17 cellular contexts compared by ENCODE assay signal in genomic region chr17:61478790-61479492, GRCh38. TPM values are rescaled to one million over a fixed set of nuclear protein-coding genes. Genes with fewer than 3 reads are reported as not detected.
A peak's percentile ranks its signal among the peaks of the same experiment; 100 is the strongest.
DNase-seq lines count a peak whose midpoint lies in the region; ATAC-seq and TF ChIP-seq lines count a peak whose summit lies in the region.
"Had no signal": no experiment of that assay in that cellular context is flagged by ENCODE, and none has a peak within 500 bp of the region (broad histone marks: within the 10 kb centered on the region; RNA-seq: fewer than 3 reads in every experiment).

No MANE protein-coding gene starts in this region.

- H3K4me3 ChIP-seq in hepatocyte (no peak overlapping the region), sigmoid colon (no peak overlapping the region)

- TF ChIP-seq POLR2A in sigmoid colon (IDR thresholded peaks at IDR 0.05) = no peak

- no peak overlapping the region for H4K91ac ChIP-seq in H9 (ENCODE audit: insufficient read length, low read depth, low read length)

- no peaks in the 10 kb centered on the region for H3K9me2 ChIP-seq in hepatocyte (replicated peaks; ENCODE audit: insufficient read depth)

- no peak overlapping the region for H3T11ph ChIP-seq in H9 (ENCODE audit: low read length)

- no peak overlapping the region for H3K9ac ChIP-seq in H9 (ENCODE audit: extremely low read depth, insufficient read length, low read length)

- H3K27me3 ChIP-seq in H9 (ENCODE audit: insufficient read depth, low read length) (no peaks in the 10 kb centered on the region), hepatocyte (no peaks in the 10 kb centered on the region), sigmoid colon (peaks cover 0 to 18% (median 9%) of the 10 kb centered on the region in 3 donors)

- H2AFZ ChIP-seq in H9 (ENCODE audit: low read length) (no peak overlapping the region), hepatocyte (no peak overlapping the region)

- peaks cover 3% of the 10 kb centered on the region for H3K23me2 ChIP-seq in H9 (ENCODE audit: insufficient read length, low read depth, low read length, poor library complexity, severe bottlenecking)

- no peaks in the 10 kb centered on the region for H3K36me3 Mint-ChIP-seq in H9 (ENCODE audit: insufficient read depth in 1 of 3, low read depth in 3 of 3)
- H3K36me3 Mint-ChIP-seq: CD8-positive, alpha-beta T cell had no signal

- no peaks in the 10 kb centered on the region for H3K79me1 ChIP-seq in H9 (ENCODE audit: insufficient read depth, low read depth, low read length, poor library complexity, severe bottlenecking)

- in situ Hi-C loops in SK-MEL-5 (cut with HindIII; ENCODE audit: low pct_unique_long_range_greater_than_20kb, low sequenced_read_pairs) = no loop called here

- H4K5ac ChIP-seq in H9 (ENCODE audit: insufficient read length, low read depth, low read length) = no peak overlapping the region

- no peak overlapping the region for H3K14ac ChIP-seq in H9 (ENCODE audit: insufficient read depth, low read length)

- 0 out of 4 replicates have a peak, but pooled peaks cover 0 to 2% of the 10 kb centered on the region in 2 experiments for H3K4me1 Mint-ChIP-seq in H9

- H3K9me3 ChIP-seq in H9 (ENCODE audit: control insufficient read depth, low read depth, low read length) = no peaks in the 10 kb centered on the region
- H3K9me3 ChIP-seq in hepatocyte (ENCODE audit: low read depth) = no peaks in the 10 kb centered on the region
- no peaks in the 10 kb centered on the region for H3K9me3 ChIP-seq in sigmoid colon

- H2BK5ac ChIP-seq in H9 (ENCODE audit: insufficient read length, low read length) = no peak overlapping the region

- no peak overlapping the region for H3K56ac ChIP-seq in H9 (ENCODE audit: insufficient read length, low read depth, low read length)

- H2BK15ac ChIP-seq in H9 (ENCODE audit: low read depth, low read length) = no peak overlapping the region

- no peak overlapping the region for H3K27ac Mint-ChIP-seq in H9
- H3K27ac Mint-ChIP-seq: CD8-positive, alpha-beta T cell had no signal

- H3K18ac ChIP-seq in H9 (ENCODE audit: insufficient read length, low read depth, low read length) = no peak overlapping the region

- H4K20me1 ChIP-seq in H9 (ENCODE audit: control insufficient read depth, insufficient read depth, insufficient read length) = no peaks in the 10 kb centered on the region
- H4K20me1 ChIP-seq in hepatocyte (ENCODE audit: insufficient read depth, poor library complexity, severe bottlenecking) = peaks cover 2% of the 10 kb centered on the region

- no peaks in the 10 kb centered on the region for H3K79me2 ChIP-seq in H9 (ENCODE audit: insufficient read depth, low read length)
- peaks cover 29% of the 10 kb centered on the region for H3K79me2 ChIP-seq in hepatocyte

- no peak overlapping the region for H2BK120ac ChIP-seq in H9 (ENCODE audit: low read depth, low read length, poor library complexity, severe bottlenecking)

- intact Hi-C loops in sigmoid colon (cut with DNase I) = no loop called here

- no peak overlapping the region for H3K23ac ChIP-seq in H9 (ENCODE audit: insufficient read length, low read depth, low read length)

- ATAC-seq in HG02610 (IDR thresholded peaks at IDR 0.05; ENCODE audit: unreplicated experiment) = no peak
- ATAC-seq in GM18517 (IDR thresholded peaks at IDR 0.05; ENCODE audit: unreplicated experiment) = no peak
- ATAC-seq: CD8-positive, alpha-beta T cell; HCT116 had no signal

- H3K4me2 ChIP-seq in H9 (ENCODE audit: insufficient read depth, insufficient read length, low read length) (no peak overlapping the region), hepatocyte (no peak overlapping the region)

- DNase-seq in H9 = no peak
- peak; percentile 35 for DNase-seq in SK-MEL-5 (ENCODE audit: low read depth, low spot score)
- peak; percentile 2 for DNase-seq in hepatocyte (ENCODE audit: low spot score)
- peak; percentile 35 for DNase-seq in sigmoid colon
- DNase-seq in activated CD4-positive, alpha-beta T cell treated with anti-CD3 and anti-CD28 coated beads, Interleukin-2, amount 50 U/mL, for 1 hour = no peak
- DNase-seq: ACHN; CD8-positive, alpha-beta T cell; DND-41; GDM1; KG1; NCI-H1092; NCI-H1694 treated with DMSO at 0.1 percent for 48 hours; NCI-H446; SHP77 had no signal

- H2BK20ac ChIP-seq in H9 (ENCODE audit: low read depth, low read length, poor library complexity, severe bottlenecking) = no peak overlapping the region

- H3K27me3 Mint-ChIP-seq in H9 (ENCODE audit: low read depth) = peaks cover 13% of the 10 kb centered on the region

- no CpG with 5 or more reads among the region's 14 CpGs for WGBS in H9 (ENCODE audit: extremely low coverage, insufficient read length, low lambda C conversion rate)
- 93% methylated on average over 14 of the region's 14 CpGs for WGBS in hepatocyte (ENCODE audit: low lambda C conversion rate, missing lambda C conversion rate)
- WGBS in sigmoid colon, 2 donors = 89 to 92% methylated on average over 14 of the region's 14 CpGs

- no peak overlapping the region for H3K4me3 Mint-ChIP-seq in H9
- H3K4me3 Mint-ChIP-seq: CD8-positive, alpha-beta T cell had no signal

- H3K36me3 ChIP-seq in hepatocyte (replicated peaks; ENCODE audit: insufficient read depth, low read depth) = no peaks in the 10 kb centered on the region
- no peaks in the 10 kb centered on the region for H3K36me3 ChIP-seq in sigmoid colon

- H3K27ac ChIP-seq in H9 (ENCODE audit: insufficient read length, low read depth, low read length) (no peak overlapping the region), hepatocyte (no peak overlapping the region), sigmoid colon (no peak overlapping the region)

- TF ChIP-seq CTCF in H9 (conservative IDR thresholded peaks at IDR 0.05) = peak; percentile 17; the same call in 1 of the 3 replicates
- TF ChIP-seq CTCF in hepatocyte (IDR thresholded peaks at IDR 0.05; ENCODE audit: poor library complexity) = no peak
- TF ChIP-seq CTCF in sigmoid colon (IDR thresholded peaks at IDR 0.05) = no peak

- no peak overlapping the region for H2BK12ac ChIP-seq in H9 (ENCODE audit: insufficient read length, low read depth, low read length)

- H3K4ac ChIP-seq in H9 (ENCODE audit: low read depth, low read length) = no peak overlapping the region

- no peak overlapping the region for H2AK5ac ChIP-seq in H9 (ENCODE audit: insufficient read length, low read length)

- H3K4me1 ChIP-seq in H9 (ENCODE audit: insufficient read depth, low read length) (no peaks in the 10 kb centered on the region), hepatocyte (ENCODE audit: insufficient read depth) (peaks cover 29% of the 10 kb centered on the region), sigmoid colon (peaks cover 0 to 6% (median 0%) of the 10 kb centered on the region in 4 donors)

- H4K8ac ChIP-seq in H9 (replicated peaks; ENCODE audit: insufficient read length, low read depth, low read length) = no peak overlapping the region

- no peak for TF ChIP-seq EP300 in sigmoid colon (IDR thresholded peaks at IDR 0.05)

- H3K9me3 Mint-ChIP-seq in H9 = no peaks in the 10 kb centered on the region; a peak in 2 of 5 replicates
- H3K9me3 Mint-ChIP-seq: CD8-positive, alpha-beta T cell had no signal

RNA-seq across cellular contexts. Expression of gene TBX4, which starts 26.7 kb away (rescaled TPM):
- total RNA-seq in H9 (2021) (not detected in 2 replicates), hepatocyte (15.4 and 36.2 TPM in 2 replicates), sigmoid colon (not detected)
- total RNA-seq in SK-MEL-5 (2014; rRNA removed; shearing (Covaris generic)) = not detected in 2 replicates
- not detected in 2 replicates for polyA plus RNA-seq in SK-MEL-5 (2015; cell fraction: cytosol; rRNA removed)
- polyA plus RNA-seq in SK-MEL-5 (2015; cell fraction: nucleus; rRNA removed) = 2.0 TPM in 1 of 2 replicates, not detected in the other
- polyA plus RNA-seq in hepatocyte (11.6 and 13.9 TPM in 2 replicates), sigmoid colon (not detected)
- total RNA-seq: CD8-positive, alpha-beta T cell had no signal

Comparison
In these comparisons a context has a peak if more than half of its experiments do, and no peak if none do; other contexts are left out.
1. DNase-seq: peak in SK-MEL-5 (single experiment), hepatocyte (single experiment) and sigmoid colon (single experiment); none in H9 (single experiment) and activated CD4-positive, alpha-beta T cell treated with anti-CD3 and anti-CD28 coated beads, Interleukin-2, amount 50 U/mL, for 1 hour (single experiment).
2. RNA of gene TBX4, which starts 26.7 kb away (total RNA-seq): 15.4 to 36.2 TPM in hepatocyte; not detected in H9, not detected in SK-MEL-5 and not detected in sigmoid colon; every median in the first group is over 10 times any median in the second.